Comparison of ENCODE assay signal across 23 cellular contexts in the genomic region with DNA sequence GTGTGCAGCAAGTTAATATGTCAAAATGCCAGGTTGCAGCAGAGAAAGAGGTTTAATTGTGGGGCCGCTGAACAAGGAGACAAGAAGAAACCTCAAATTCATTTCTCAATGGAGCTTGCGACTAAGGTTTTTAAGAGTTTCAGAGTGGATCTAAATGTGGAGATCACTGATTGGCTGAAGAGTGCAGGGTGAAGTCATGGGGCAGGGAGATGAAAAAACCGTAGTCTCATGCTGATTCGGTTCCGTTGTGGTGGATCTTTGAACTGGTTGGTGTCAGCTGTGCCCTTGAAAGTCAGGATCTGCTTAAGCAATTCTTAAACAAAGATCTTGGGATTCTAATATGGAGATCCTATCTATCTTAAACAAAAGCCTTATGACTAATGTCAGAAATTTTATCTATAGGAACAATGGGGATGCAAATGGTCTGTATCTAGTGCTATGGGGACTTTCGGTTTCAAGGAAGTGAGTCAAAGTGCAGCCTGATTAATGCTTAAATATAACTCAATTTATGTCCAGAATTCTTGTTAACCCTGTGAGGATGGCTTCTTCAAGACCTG.
"Had no signal": no experiment of that assay in that cellular context is flagged by ENCODE, and none has a peak within 500 bp of the region (broad histone marks: within the 10 kb centered on the region; RNA-seq: fewer than 3 reads in every experiment).

No MANE protein-coding gene starts in this region.

- DNase-seq: activated CD4-positive, alpha-beta T cell treated with anti-CD3 and anti-CD28 coated beads for 36 hours; activated CD4-positive, alpha-beta T cell treated with anti-CD3 and anti-CD28 coated beads, Interleukin-2, amount 50 U/mL, for 48 hours; activated naive CD4-positive, alpha-beta T cell; activated naive CD8-positive, alpha-beta T cell treated with anti-CD3 and anti-CD28 coated beads for 36 hours; activated T-cell treated with anti-CD3 and anti-CD28 coated beads, Interleukin-2, amount 50 U/mL, for 1 hour; amniotic stem cell; body of pancreas; left cardiac atrium; mesenchymal stem cell; naive thymus-derived CD4-positive, alpha-beta T cell; ovary; psoas muscle; right cardiac atrium; stimulated activated CD4-positive, alpha-beta T cell treated with anti-CD3 and anti-CD28 coated beads, Interleukin-2, amount 100 ng/mL, for 24 hours; stimulated activated naive CD8-positive, alpha-beta T cell treated with anti-CD3 and anti-CD28 coated beads, Interleukin-15, Interleukin-2, amounts not matched to agents 100 U/mL and 50 U/mL, for 24 hours; substantia nigra had no signal

- H3K36me3 ChIP-seq: ovary, tibial nerve had no signal

- H3K9me3 Mint-ChIP-seq: activated naive CD8-positive, alpha-beta T cell treated with anti-CD3 and anti-CD28 coated beads for 36 hours; activated T-helper 17 cell treated with anti-CD3 and anti-CD28 coated beads, Interleukin-2, amount 50 U/mL, for 72 hours had no signal

- H3K4me3 ChIP-seq: body of pancreas, coronary artery, ovary, psoas muscle, tibial nerve had no signal

- H3K27ac ChIP-seq: body of pancreas, coronary artery, ovary, psoas muscle, tibial nerve had no signal

- H3K27ac Mint-ChIP-seq: activated CD4-positive, alpha-beta T cell treated with anti-CD3 and anti-CD28 coated beads for 36 hours; activated naive CD8-positive, alpha-beta T cell treated with anti-CD3 and anti-CD28 coated beads for 36 hours; activated T-helper 17 cell treated with anti-CD3 and anti-CD28 coated beads, Interleukin-2, amount 50 U/mL, for 72 hours; naive thymus-derived CD4-positive, alpha-beta T cell; WTC11 had no signal

- H3K9me3 ChIP-seq: body of pancreas, ovary, psoas muscle, tibial nerve had no signal

- H3K4me3 Mint-ChIP-seq: activated CD4-positive, alpha-beta T cell treated with anti-CD3 and anti-CD28 coated beads for 36 hours; activated naive CD8-positive, alpha-beta T cell treated with anti-CD3 and anti-CD28 coated beads for 36 hours; activated T-helper 17 cell treated with anti-CD3 and anti-CD28 coated beads, Interleukin-2, amount 50 U/mL, for 72 hours; naive thymus-derived CD4-positive, alpha-beta T cell; WTC11 had no signal

- H3K27me3 ChIP-seq: body of pancreas, ovary, tibial nerve had no signal

- FAIRE-seq: endometrium, TTC549, urothelium cell line had no signal

- H3K27me3 Mint-ChIP-seq: activated CD4-positive, alpha-beta T cell treated with anti-CD3 and anti-CD28 coated beads for 36 hours; activated naive CD8-positive, alpha-beta T cell treated with anti-CD3 and anti-CD28 coated beads for 36 hours; naive thymus-derived CD4-positive, alpha-beta T cell had no signal

- H3K4me1 Mint-ChIP-seq: activated CD4-positive, alpha-beta T cell treated with anti-CD3 and anti-CD28 coated beads for 36 hours; activated naive CD8-positive, alpha-beta T cell treated with anti-CD3 and anti-CD28 coated beads for 36 hours; activated T-helper 17 cell treated with anti-CD3 and anti-CD28 coated beads, Interleukin-2, amount 50 U/mL, for 72 hours; naive thymus-derived CD4-positive, alpha-beta T cell had no signal

- H3K4me1 ChIP-seq: body of pancreas, psoas muscle, tibial nerve had no signal

- H3K36me3 Mint-ChIP-seq: activated naive CD8-positive, alpha-beta T cell treated with anti-CD3 and anti-CD28 coated beads for 36 hours; naive thymus-derived CD4-positive, alpha-beta T cell; WTC11 had no signal
